In the genomic region with DNA sequence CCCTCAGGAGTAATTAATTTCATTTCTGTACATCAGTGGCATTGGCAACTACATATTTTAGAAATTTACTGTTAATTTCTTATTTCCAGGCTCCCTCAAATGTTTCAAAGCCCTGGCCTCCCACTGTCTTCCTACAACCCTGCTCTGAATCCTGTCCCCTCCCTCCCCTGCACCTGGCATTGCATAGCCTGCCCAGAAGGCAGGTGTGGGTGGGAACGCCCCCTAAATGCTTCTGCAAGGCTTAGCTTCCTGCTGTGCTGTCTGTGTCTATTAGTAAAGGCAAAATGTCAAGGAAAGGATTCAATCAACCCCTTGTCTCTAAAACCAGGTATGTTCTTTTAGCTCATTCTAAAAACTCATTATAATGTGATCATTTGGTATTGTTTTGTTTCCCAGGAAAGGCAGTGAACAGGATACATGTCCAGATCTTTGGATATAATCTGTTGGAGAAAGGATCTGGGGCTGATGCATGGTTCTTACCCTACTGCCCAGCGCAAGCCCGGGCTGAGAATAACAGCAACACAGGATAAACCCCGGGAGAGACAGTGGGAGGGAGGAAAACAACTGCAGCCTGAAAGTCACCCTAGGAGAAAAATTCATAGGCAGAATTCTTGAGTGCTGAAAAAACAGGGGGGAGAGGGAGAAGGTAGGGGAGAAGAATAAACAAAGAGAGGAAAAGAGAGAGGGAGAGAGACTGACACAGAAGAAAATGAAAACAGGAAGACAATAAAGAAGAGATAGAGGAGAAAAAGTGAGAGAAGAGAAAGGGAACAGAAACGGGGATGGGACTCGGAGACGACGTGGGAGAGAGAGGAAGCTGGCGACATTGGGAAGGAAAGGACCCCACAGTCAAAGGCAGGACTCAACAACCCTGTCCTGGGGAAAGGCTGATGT, we compare ENCODE assay signal across 8 cellular contexts. TPM values are rescaled to one million over a fixed set of nuclear protein-coding genes. Genes with fewer than 3 reads are reported as not detected.
A peak's percentile ranks its signal among the peaks of the same experiment; 100 is the strongest.
DNase-seq lines count a peak whose midpoint lies in the region; ATAC-seq, FAIRE-seq and TF ChIP-seq lines count a peak whose summit lies in the region.

No MANE protein-coding gene starts in this region.

- FAIRE-seq in GM19239 (lab: Jason Lieb, UNC) = no peak

- 39% methylated on average over 4 of the region's 9 CpGs for WGBS in right lobe of liver (ENCODE audit: insufficient coverage, low coverage, low lambda C conversion rate, missing lambda C conversion rate)

- H3K27me3 ChIP-seq in right lobe of liver = no peaks in the 10 kb centered on the region

- H3K4me1 ChIP-seq in right lobe of liver = peaks cover 0 to 3% (median 0%) of the 10 kb centered on the region in 4 donors

- peak overlapping the region; percentile 61 for H3K27ac Mint-ChIP-seq in type B pancreatic cell

- ATAC-seq in right lobe of liver (no peak), HG03175 (IDR thresholded peaks at IDR 0.05; ENCODE audit: unreplicated experiment) (no peak)

- H3K9me3 Mint-ChIP-seq in type B pancreatic cell = no peaks in the 10 kb centered on the region

- peak overlapping the region; percentile 92 for H3K4me3 Mint-ChIP-seq in type B pancreatic cell

- no peak for TF ChIP-seq CTCF in right lobe of liver (IDR thresholded peaks at IDR 0.05)
- no peak for TF ChIP-seq CTCF in type B pancreatic cell (conservative IDR thresholded peaks at IDR 0.05)

- peak overlapping the region; percentile 65 to 70 (median 66) for H3K4me3 ChIP-seq in right lobe of liver

- peaks cover 23% of the 10 kb centered on the region for H3K4me1 Mint-ChIP-seq in type B pancreatic cell (ENCODE audit: unreplicated experiment)

- no peaks in the 10 kb centered on the region for H3K36me3 Mint-ChIP-seq in type B pancreatic cell

- no peak for TF ChIP-seq POLR2A in right lobe of liver (IDR thresholded peaks at IDR 0.05)

- intact Hi-C loops in right lobe of liver (cut with DNase I) = loop anchor here (5.0 kb wide), 2 partner anchors 1096 to 1101 kb away; a partner anchor contains a TSS

- no peaks in the 10 kb centered on the region for H3K36me3 ChIP-seq in right lobe of liver

- H3K9me3 ChIP-seq in right lobe of liver = no peaks in the 10 kb centered on the region

- H3K27me3 Mint-ChIP-seq in type B pancreatic cell = peaks cover 46% of the 10 kb centered on the region

- H3K27ac ChIP-seq in angular gyrus (ENCODE audit: low read depth, low read length) (peak overlapping the region; percentile 25), right lobe of liver (no peak overlapping the region)

- DNase-seq in DMS153 (lab: John Stamatoyannopoulos, UW) = peak; percentile 75
- peak; percentile 45 for DNase-seq in NAMALWA (ENCODE audit: low spot score)
- no peak for DNase-seq in right lobe of liver
- peak; percentile 16 for DNase-seq in type B pancreatic cell (ENCODE audit: extremely low spot score, unreplicated experiment)
- no peak for DNase-seq in OCI-M1 (lab: John Stamatoyannopoulos, UW)
- no peak for DNase-seq in GM19239 (ENCODE audit: insufficient read length, low spot score)

RNA-seq across cellular contexts. Expression of a gene that starts 0.6 kb away (rescaled TPM):
- not detected for total RNA-seq in right lobe of liver
- 4.0 and 4.9 TPM in 2 replicates for total RNA-seq in type B pancreatic cell (ENCODE audit: low replicate concordance)

RNA-seq across cellular contexts. Expression of a gene that starts 35.3 kb away (rescaled TPM):
- total RNA-seq in right lobe of liver (not detected), type B pancreatic cell (ENCODE audit: low replicate concordance) (not detected in 2 replicates)

Comparison
In these comparisons a context has a peak if more than half of its experiments do, and no peak if none do; other contexts are left out.
1. DNase-seq: peak in DMS153 (single experiment), NAMALWA (single experiment) and type B pancreatic cell (single experiment); none in right lobe of liver (0 of 3), OCI-M1 (single experiment) and GM19239 (single experiment).